In genomic region chr3:41002104-41002503, GRCh38 we compare ENCODE assay signal across 21 cellular contexts.
DNase-seq lines count a peak whose midpoint lies in the region; ATAC-seq, FAIRE-seq and TF ChIP-seq lines count a peak whose summit lies in the region.
"Had no signal": no experiment of that assay in that cellular context is flagged by ENCODE, and none has a peak within 500 bp of the region (broad histone marks: within the 10 kb centered on the region; RNA-seq: fewer than 3 reads in every experiment).

No MANE protein-coding gene starts in this region.

- FAIRE-seq in bronchial epithelial cell (lab: Jason Lieb, UNC): peak; percentile 13
- FAIRE-seq: endothelial cell of umbilical vein had no signal

- H3K4me1 ChIP-seq in gastroesophageal sphincter: peaks cover 0 to 16% (median 0%) of the 10 kb centered on the region in 3 donors
- H3K4me1 ChIP-seq: body of pancreas, upper lobe of right lung had no signal

- H3K36me3 ChIP-seq in bronchial epithelial cell (ENCODE audit: control insufficient read depth, insufficient read depth, low read length) (no peaks in the 10 kb centered on the region), gastroesophageal sphincter (no peaks in the 10 kb centered on the region)
- H3K36me3 ChIP-seq: upper lobe of right lung, WERI-Rb-1 had no signal

- in situ Hi-C loops in KBM-7 (cut with MboI; ENCODE audit: low pct_unique_long_range_greater_than_20kb, low sequenced_read_pairs): no loop called here

- peak; percentile 73 for DNase-seq in COLO668 (lab: John Stamatoyannopoulos, UW; ENCODE audit: unreplicated experiment)
- DNase-seq in DMS53 treated with DMSO at 0.1 percent for 48 hours (lab: John Stamatoyannopoulos, UW; ENCODE audit: unreplicated experiment): peak; percentile 24
- peak; percentile 46 for DNase-seq in NCI-H345 treated with DMSO at 0.1 percent for 48 hours (lab: John Stamatoyannopoulos, UW; ENCODE audit: unreplicated experiment)
- DNase-seq in bronchial epithelial cell (ENCODE audit: low read depth): no peak
- DNase-seq in KBM-7: no peak
- DNase-seq: activated CD4-positive, alpha-beta T cell treated with anti-CD3 and anti-CD28 coated beads, Interleukin-2, amount 10 ng/mL, durations not matched to agents 7 days and 5 days; activated T-cell treated with anti-CD3 and anti-CD28 coated beads, Interleukin-2, amount 50 U/mL, for 4 hours; body of pancreas; H7; hypothalamus; NCI-H1092; OCI-M1; right cardiac atrium; stimulated activated CD4-positive, alpha-beta T cell treated with anti-CD3 and anti-CD28 coated beads, Interleukin-2, amount 100 ng/mL, for 24 hours; upper lobe of right lung; WERI-Rb-1 had no signal

- ATAC-seq in gastroesophageal sphincter: no peak
- ATAC-seq in activated CD4-positive, CD25-positive, alpha-beta regulatory T cell treated with anti-CD3 and anti-CD28 coated beads, Interleukin-2, amount 50 U/mL, for 24 hours: no peak
- ATAC-seq: activated T-cell treated with anti-CD3 and anti-CD28 coated beads, Interleukin-2, amount 50 U/mL, for 4 hours; body of pancreas; right cardiac atrium; SK-N-SH treated with all-trans-retinoic acid at 6 μM for 48 hours; upper lobe of right lung had no signal

- H3K4me3 ChIP-seq in bronchial epithelial cell (ENCODE audit: low read depth, low read length) (no peak overlapping the region), gastroesophageal sphincter (no peak overlapping the region)
- H3K4me3 ChIP-seq: body of pancreas, upper lobe of right lung had no signal

- TF ChIP-seq CTCF in bronchial epithelial cell (IDR thresholded peaks at IDR 0.05; ENCODE audit: insufficient read depth, low read length, severe bottlenecking) (no peak), gastroesophageal sphincter (IDR thresholded peaks at IDR 0.05) (no peak)

- H3K27me3 ChIP-seq in bronchial epithelial cell (ENCODE audit: control insufficient read depth, insufficient read depth, low read length): no peaks in the 10 kb centered on the region
- H3K27me3 ChIP-seq in gastroesophageal sphincter: no peaks in the 10 kb centered on the region
- H3K27me3 ChIP-seq: body of pancreas, upper lobe of right lung had no signal

- TF ChIP-seq POLR2A in gastroesophageal sphincter (IDR thresholded peaks at IDR 0.05): no peak

- 69 to 79% methylated on average over 3 to 4 of the region's 4 CpGs for WGBS in gastroesophageal sphincter (ENCODE audit: low coverage in 1 of 2), 2 donors

- no peaks in the 10 kb centered on the region for H3K9me3 ChIP-seq in gastroesophageal sphincter
- H3K9me3 ChIP-seq: body of pancreas, upper lobe of right lung had no signal

- TF ChIP-seq EP300 in gastroesophageal sphincter (IDR thresholded peaks at IDR 0.05): no peak

- no peak overlapping the region for H3K27ac ChIP-seq in gastroesophageal sphincter
- H3K27ac ChIP-seq: body of pancreas, C4-2B, upper lobe of right lung, WERI-Rb-1 had no signal

Comparison
In these comparisons a context has a peak if more than half of its experiments do, and no peak if none do; other contexts are left out.
1. DNase-seq: peak in COLO668 (single experiment), DMS53 treated with DMSO at 0.1 percent for 48 hours (single experiment) and NCI-H345 treated with DMSO at 0.1 percent for 48 hours (single experiment); none in bronchial epithelial cell (single experiment) and KBM-7 (single experiment).